In the genomic region with DNA sequence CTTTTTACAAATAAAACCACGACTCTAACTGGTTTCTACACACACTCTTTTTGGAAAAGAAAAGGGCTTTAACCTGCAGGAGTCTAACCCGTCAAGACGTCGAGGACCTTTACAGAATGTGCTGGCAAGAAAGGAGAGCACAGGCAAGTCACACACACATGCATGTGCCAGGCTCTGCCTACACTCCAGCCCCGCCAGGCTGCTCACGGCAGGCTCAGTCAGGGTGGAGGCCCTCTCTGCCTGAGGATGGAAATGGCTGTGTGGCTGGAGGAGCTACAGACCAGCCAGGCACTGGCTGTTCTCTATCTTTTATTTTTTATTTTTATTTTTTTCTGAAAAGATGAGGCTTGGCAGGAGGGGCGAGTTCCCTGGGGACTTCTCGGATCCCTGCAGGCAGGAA, we compare ENCODE assay signal across 1 cellular context.
TF ChIP-seq lines count a peak whose summit lies in the region.

No MANE protein-coding gene starts in this region.

TF ChIP-seq in HCT116, 20 proteins besides CTCF, POLR2A, EP300 and RAD21 (continued from another document):
- TF ChIP-seq SIN3A (IDR thresholded peaks at IDR 0.05; ENCODE audit: low read depth): no peak
- TF ChIP-seq CEBPB (IDR thresholded peaks at IDR 0.05; ENCODE audit: low read depth): no peak
- no peak for TF ChIP-seq SP1 (IDR thresholded peaks at IDR 0.05; ENCODE audit: low read depth)
- TF ChIP-seq, protein P1, sequence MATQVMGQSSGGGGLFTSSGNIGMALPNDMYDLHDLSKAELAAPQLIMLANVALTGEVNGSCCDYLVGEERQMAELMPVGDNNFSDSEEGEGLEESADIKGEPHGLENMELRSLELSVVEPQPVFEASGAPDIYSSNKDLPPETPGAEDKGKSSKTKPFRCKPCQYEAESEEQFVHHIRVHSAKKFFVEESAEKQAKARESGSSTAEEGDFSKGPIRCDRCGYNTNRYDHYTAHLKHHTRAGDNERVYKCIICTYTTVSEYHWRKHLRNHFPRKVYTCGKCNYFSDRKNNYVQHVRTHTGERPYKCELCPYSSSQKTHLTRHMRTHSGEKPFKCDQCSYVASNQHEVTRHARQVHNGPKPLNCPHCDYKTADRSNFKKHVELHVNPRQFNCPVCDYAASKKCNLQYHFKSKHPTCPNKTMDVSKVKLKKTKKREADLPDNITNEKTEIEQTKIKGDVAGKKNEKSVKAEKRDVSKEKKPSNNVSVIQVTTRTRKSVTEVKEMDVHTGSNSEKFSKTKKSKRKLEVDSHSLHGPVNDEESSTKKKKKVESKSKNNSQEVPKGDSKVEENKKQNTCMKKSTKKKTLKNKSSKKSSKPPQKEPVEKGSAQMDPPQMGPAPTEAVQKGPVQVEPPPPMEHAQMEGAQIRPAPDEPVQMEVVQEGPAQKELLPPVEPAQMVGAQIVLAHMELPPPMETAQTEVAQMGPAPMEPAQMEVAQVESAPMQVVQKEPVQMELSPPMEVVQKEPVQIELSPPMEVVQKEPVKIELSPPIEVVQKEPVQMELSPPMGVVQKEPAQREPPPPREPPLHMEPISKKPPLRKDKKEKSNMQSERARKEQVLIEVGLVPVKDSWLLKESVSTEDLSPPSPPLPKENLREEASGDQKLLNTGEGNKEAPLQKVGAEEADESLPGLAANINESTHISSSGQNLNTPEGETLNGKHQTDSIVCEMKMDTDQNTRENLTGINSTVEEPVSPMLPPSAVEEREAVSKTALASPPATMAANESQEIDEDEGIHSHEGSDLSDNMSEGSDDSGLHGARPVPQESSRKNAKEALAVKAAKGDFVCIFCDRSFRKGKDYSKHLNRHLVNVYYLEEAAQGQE (IDR thresholded peaks at IDR 0.05; ENCODE audit: low read depth): no peak
